In the genomic region with DNA sequence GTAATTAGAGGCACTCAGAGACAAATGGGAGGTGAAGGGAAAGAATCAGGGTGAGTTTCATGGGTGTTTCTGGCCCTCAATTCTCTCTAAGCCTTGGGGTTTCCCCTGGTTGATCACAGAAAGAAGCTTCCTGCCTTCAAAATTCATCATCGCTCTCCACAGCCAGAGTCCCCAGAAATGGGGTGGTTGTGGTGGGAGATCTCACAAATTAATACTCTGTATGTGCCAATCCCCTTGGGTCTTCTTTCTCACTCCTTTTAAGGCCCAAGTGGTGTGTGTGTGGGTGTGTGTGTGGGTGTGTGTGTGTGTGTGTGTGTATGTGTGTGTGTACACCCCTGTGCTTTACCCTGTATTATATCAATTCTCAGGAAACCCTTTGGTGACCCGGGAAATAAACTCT, we compare ENCODE assay signal across 1 cellular context.
TF ChIP-seq lines count a peak whose summit lies in the region.

No MANE protein-coding gene starts in this region.

TF ChIP-seq in K562, 482 proteins besides CTCF, POLR2A, EP300 and RAD21:
- TF ChIP-seq EGR1 (conservative IDR thresholded peaks at IDR 0.05) (peak; percentile 36; the same call in 1 of the 2 replicates), KLF1 (tag; IDR thresholded peaks at IDR 0.05) (no peak), PHF8 (IDR thresholded peaks at IDR 0.05; ENCODE audit: borderline replicate concordance, low read length) (no peak), ZNF764 (CRISPR knock-in tag; IDR thresholded peaks at IDR 0.05; ENCODE audit: low read depth) (no peak), CSDE1 (IDR thresholded peaks at IDR 0.05) (no peak)
